In genomic region chr1:165828103-165828558, GRCh38 we compare ENCODE assay signal across 8 cellular contexts. TPM values are rescaled to one million over a fixed set of nuclear protein-coding genes. Genes with fewer than 3 reads are reported as not detected.
DNase-seq lines count a peak whose midpoint lies in the region; ATAC-seq and TF ChIP-seq lines count a peak whose summit lies in the region.

No MANE protein-coding gene starts in this region.

- peaks cover 17% of the 10 kb centered on the region for H3K4me1 ChIP-seq in PC-9 (replicated peaks; ENCODE audit: insufficient read depth)
- H3K4me1 ChIP-seq in ovary (ENCODE audit: insufficient read depth): peaks cover under 1% of the 10 kb centered on the region
- no peaks in the 10 kb centered on the region for H3K4me1 ChIP-seq in urinary bladder (ENCODE audit: insufficient read depth)

- H3K79me2 ChIP-seq in PC-9 (ENCODE audit: low read depth): peaks cover 60% of the 10 kb centered on the region

- intact Hi-C loops in PC-9 (cut with micrococcal nuclease; ENCODE audit: unreplicated experiment): loop anchor here (2.0 to 10.0 kb wide), 4 partner anchors 59 to 193 kb away; partner anchors contain the start of gene MGST3
- intact Hi-C loops in ovary (cut with DNase I): loop anchor here in 2 of 4 donors (5.0 to 10.0 kb wide), 2 partner anchors 63 to 84 kb away; partner anchors contain the start of gene TMCO1 (in 1 of the 2)

- DNase-seq in COLO829 (ENCODE audit: low spot score) (peak; percentile 60), PC-9 (peak in 1 of 2 experiments; percentile 44), germinal center (ENCODE audit: low spot score) (peak; percentile 69), ovary (peak; percentile 35 to 63 (median 54))
- peak; percentile 10 for DNase-seq in activated effector memory CD4-positive, alpha-beta T cell treated with Interleukin-2 at 50 U/mL for 16 hours

- BruUV-seq in PC-9 (replicated peaks; lab: Mats Ljungman, UMichigan): no TSS peak

- peak overlapping the region; percentile 99 for H3K4me2 ChIP-seq in PC-9

- H4K20me1 ChIP-seq in PC-9 (ENCODE audit: insufficient read depth): peaks cover 30% of the 10 kb centered on the region

- no peak for TF ChIP-seq POLR2A in ovary (IDR thresholded peaks at IDR 0.05)

- TF ChIP-seq CTCF in PC-9 (conservative IDR thresholded peaks at IDR 0.05): no peak
- TF ChIP-seq CTCF in ovary (IDR thresholded peaks at IDR 0.05): peak in 1 of 3 donors; percentile 14

- peak overlapping the region; percentile 79 for H3K27ac ChIP-seq in PC-9
- H3K27ac ChIP-seq in ovary: peak overlapping the region; percentile 82 to 84
- peak overlapping the region; percentile 84 for H3K27ac ChIP-seq in urinary bladder (ENCODE audit: low read depth)

- H3K9me3 ChIP-seq in PC-9 (ENCODE audit: insufficient read depth, low read depth): no peaks in the 10 kb centered on the region
- H3K9me3 ChIP-seq in ovary: peaks cover 0 to 4% of the 10 kb centered on the region in 2 donors

- peak overlapping the region; percentile 81 for H2AFZ ChIP-seq in PC-9

- CTCF ChIA-PET in PC-9 (lab: Charles Lee): no interaction called here

- H3K4me3 ChIP-seq in PC-9: peak overlapping the region; percentile 62
- H3K4me3 ChIP-seq in ovary: peak overlapping the region; percentile 89
- peak overlapping the region; percentile 87 for H3K4me3 ChIP-seq in urinary bladder (ENCODE audit: low read depth, low read length)

- 0 to 1% (median 0%) methylated on average over 40 to 43 of the region's 43 CpGs for whole genome bisulfite sequencing in ovary, 3 donors
- under 1% methylated on average over 43 of the region's 43 CpGs for WGBS in urinary bladder

- POLR2A ChIA-PET in PC-9 (lab: Charles Lee; ENCODE audit: unreplicated experiment): no interaction called here

- no peaks in the 10 kb centered on the region for H3K9me2 ChIP-seq in PC-9 (ENCODE audit: insufficient read depth)

- H3F3A ChIP-seq in PC-9 (ENCODE audit: insufficient read depth, low read depth): peaks cover 16% of the 10 kb centered on the region; the same call in 1 of the 2 replicates

- H3K36me3 ChIP-seq in PC-9 (ENCODE audit: low read depth) (no peaks in the 10 kb centered on the region), ovary (no peaks in the 10 kb centered on the region), urinary bladder (ENCODE audit: insufficient read depth) (no peaks in the 10 kb centered on the region)

- no peak for TF ChIP-seq EP300 in ovary (IDR thresholded peaks at IDR 0.05)

- ATAC-seq in GM19328 (IDR thresholded peaks at IDR 0.05; ENCODE audit: unreplicated experiment): peak; percentile 40
- ATAC-seq in HG03442 (IDR thresholded peaks at IDR 0.05; ENCODE audit: unreplicated experiment): peak; percentile 44

- no peaks in the 10 kb centered on the region for H3K27me3 ChIP-seq in PC-9 (ENCODE audit: insufficient read depth, low read depth)
- no peaks in the 10 kb centered on the region for H3K27me3 ChIP-seq in ovary

RNA-seq across cellular contexts. Expression of gene UCK2, which starts 0.7 kb away (rescaled TPM):
- total RNA-seq in PC-9 (2021) (54.8 and 59.9 TPM in 2 replicates), ovary (10 to 100 TPM; 13.2 to 22.7 (median 17.1) TPM), urinary bladder (19.8 TPM)
- polyA plus RNA-seq in ovary (10 to 100 TPM in 1 of 2 donors, 1 to 10 TPM in 1; 7.3 to 12.8 TPM), urinary bladder (17.7 TPM)

RNA-seq across cellular contexts. Expression of gene TMCO1, which starts 59.5 kb away (rescaled TPM):
- total RNA-seq in PC-9 (2021): 64.1 and 65.6 TPM in 2 replicates
- 10 to 100 TPM; 38.5 to 77.7 (median 58.5) TPM for total RNA-seq in ovary
- 100 to 1,000 TPM in 1 of 2 donors, 10 to 100 TPM in 1; 60.5 to 142 TPM for polyA plus RNA-seq in ovary
- total RNA-seq in urinary bladder: 78.3 TPM
- 84.8 TPM for polyA plus RNA-seq in urinary bladder
